Comparison of ENCODE assay signal across 17 cellular contexts in the genomic region with DNA sequence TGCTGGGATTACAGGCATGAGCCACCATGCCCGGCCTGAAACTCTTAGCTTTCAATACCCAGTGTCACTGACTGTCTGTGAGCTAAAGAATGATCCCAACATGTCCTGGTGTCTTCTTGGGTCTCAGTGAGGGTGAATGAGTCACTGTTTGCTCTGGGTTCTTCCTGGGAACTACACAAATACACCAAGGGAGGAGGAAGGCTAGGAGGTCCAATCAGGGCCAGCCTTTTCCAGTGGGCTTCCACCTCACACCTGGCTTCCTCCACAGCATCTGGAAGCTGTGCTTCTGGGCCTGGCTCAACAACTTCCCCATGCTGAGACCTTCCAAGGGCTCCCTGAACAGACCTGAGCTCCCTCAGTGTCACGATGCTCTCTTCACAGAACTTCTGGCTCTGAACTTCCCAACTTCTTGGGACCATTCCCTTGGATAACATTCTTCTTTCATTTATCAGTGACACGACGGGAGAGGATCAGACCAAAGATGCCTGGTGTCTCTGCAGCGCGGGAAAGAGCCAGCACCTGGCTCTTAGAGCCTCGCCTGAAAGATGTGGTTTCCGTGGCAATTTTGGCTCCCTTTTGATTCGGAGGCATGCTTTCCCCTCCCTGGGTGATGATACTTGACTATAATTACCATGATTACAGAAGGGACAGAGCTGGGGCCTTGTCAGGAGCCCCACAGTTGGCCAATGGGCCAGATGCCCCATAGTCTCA. TPM values are rescaled to one million over a fixed set of nuclear protein-coding genes. Genes with fewer than 3 reads are reported as not detected.
A peak's percentile ranks its signal among the peaks of the same experiment; 100 is the strongest.
DNase-seq lines count a peak whose midpoint lies in the region; ATAC-seq and TF ChIP-seq lines count a peak whose summit lies in the region.
"Had no signal": no experiment of that assay in that cellular context is flagged by ENCODE, and none has a peak within 500 bp of the region (broad histone marks: within the 10 kb centered on the region; RNA-seq: fewer than 3 reads in every experiment).

No MANE protein-coding gene starts in this region.

- H3K36me3 ChIP-seq in psoas muscle (ENCODE audit: insufficient read depth in 1 of 2, low read depth in 1 of 2): peaks cover 0 to 84% of the 10 kb centered on the region in 2 donors

- POLR2A ChIA-PET in RWPE1 (lab: Yijun Ruan, JAX; ENCODE audit: low non-redundant PET): no interaction called here

- H3K27ac ChIP-seq in RWPE1: 0 out of 2 replicates have a peak overlapping the region, but pooled peaks have one; percentile 23
- H3K27ac ChIP-seq in psoas muscle: no peak overlapping the region
- H3K27ac ChIP-seq: SK-N-MC had no signal

- TF ChIP-seq CTCF in RWPE1 (conservative IDR thresholded peaks at IDR 0.05; ENCODE audit: low read depth) (no peak), psoas muscle (IDR thresholded peaks at IDR 0.05) (no peak)

- 91 to 94% (median 93%) methylated on average over 9 of the region's 9 CpGs for WGBS in psoas muscle, 3 donors

- H3K4me1 ChIP-seq in psoas muscle: no peaks in the 10 kb centered on the region
- H3K4me1 ChIP-seq: transverse colon had no signal

- CTCF ChIA-PET in RWPE1 (lab: Yijun Ruan, JAX): interaction anchor here (0.5 kb wide), 2 partner anchors 31 to 45 kb away, joined by 3 to 4 read pairs; no protein-coding TSS in a partner anchor

- ATAC-seq in HG03571 (IDR thresholded peaks at IDR 0.05; ENCODE audit: unreplicated experiment) (no peak), psoas muscle (no peak), GM21447 (IDR thresholded peaks at IDR 0.05; ENCODE audit: unreplicated experiment) (no peak)

- DNase-seq in NCI-H2029 (lab: John Stamatoyannopoulos, UW) (peak; percentile 27), NCI-H2029 treated with DMSO at 0.1 percent for 48 hours (lab: John Stamatoyannopoulos, UW) (no peak), NCI-H1417 treated with DMSO at 0.1 percent for 48 hours (lab: John Stamatoyannopoulos, UW) (peak; percentile 85), RWPE1 (ENCODE audit: low spot score) (no peak), myocyte (ENCODE audit: low read depth) (peak; percentile 86), psoas muscle (no peak)
- DNase-seq: 8988T; activated B cell treated with CpG ODN at 0.5 μM for 24 hours; effector CD4-positive, alpha-beta T cell; Kasumi-1; NCI-H82; stimulated activated CD4-positive, alpha-beta T cell treated with anti-CD3 and anti-CD28 coated beads, Interleukin-15, amount 100 ng/mL, for 24 hours; transverse colon had no signal

- H3K4me3 ChIP-seq in psoas muscle: no peak overlapping the region
- H3K4me3 ChIP-seq: SK-N-MC, transverse colon had no signal

- no peaks in the 10 kb centered on the region for H3K27me3 ChIP-seq in psoas muscle (ENCODE audit: insufficient read depth in 3 of 3, low read length in 2 of 3)
- H3K27me3 ChIP-seq: transverse colon had no signal

- no peaks in the 10 kb centered on the region for H3K9me3 ChIP-seq in psoas muscle
- H3K9me3 ChIP-seq: transverse colon had no signal

- intact Hi-C loops in psoas muscle (cut with DNase I): no loop called here

RNA-seq across cellular contexts. Expression of gene CHRM4, which starts 22.3 kb away (rescaled TPM):
- total RNA-seq in myocyte (0.19 TPM in 1 of 2 replicates, not detected in the other), psoas muscle (not detected)
- 0.55 TPM for polyA plus RNA-seq in myocyte (2012)
- polyA plus RNA-seq in psoas muscle: not detected
- total RNA-seq: fibroblast of villous mesenchyme had no signal

RNA-seq across cellular contexts. Expression of gene MDK, which starts 32.4 kb away (rescaled TPM):
- 147 and 185 TPM in 2 replicates for total RNA-seq in myocyte
- 89.0 TPM for polyA plus RNA-seq in myocyte (2012)
- total RNA-seq in psoas muscle: 1 to 10 TPM; 1.4 to 6.3 (median 2.4) TPM
- polyA plus RNA-seq in psoas muscle: 1 to 10 TPM; 1.2 to 2.0 (median 1.8) TPM

Comparison
In these comparisons a context has a peak if more than half of its experiments do, and no peak if none do; other contexts are left out.
1. DNase-seq: peak in NCI-H2029 (single experiment), NCI-H1417 treated with DMSO at 0.1 percent for 48 hours (single experiment) and myocyte (single experiment); none in NCI-H2029 treated with DMSO at 0.1 percent for 48 hours (single experiment), RWPE1 (single experiment) and psoas muscle (0 of 2).
2. RNA of gene MDK, which starts 32.4 kb away (total RNA-seq): 147 to 185 TPM in myocyte; 1.4 to 6.3 TPM in psoas muscle; every median in the first group is over 10 times any median in the second.